15 cellular contexts compared by ENCODE assay signal in genomic region chr20:59253325-59253724, GRCh38. TPM values are rescaled to one million over a fixed set of nuclear protein-coding genes. Genes with fewer than 3 reads are reported as not detected.
A peak's percentile ranks its signal among the peaks of the same experiment; 100 is the strongest.
DNase-seq lines count a peak whose midpoint lies in the region; ATAC-seq, FAIRE-seq and TF ChIP-seq lines count a peak whose summit lies in the region.
"Had no signal": no experiment of that assay in that cellular context is flagged by ENCODE, and none has a peak within 500 bp of the region (broad histone marks: within the 10 kb centered on the region; RNA-seq: fewer than 3 reads in every experiment).

No MANE protein-coding gene starts in this region.

- H3K4me3 Mint-ChIP-seq in CD8-positive, alpha-beta memory T cell, result peak overlapping the region in 6 of 7 donors; percentile 51 to 88 (median 70)
- H3K4me3 Mint-ChIP-seq: brain, nephron had no signal

- H3K4me1 ChIP-seq in BLaER1, result peaks cover 35% of the 10 kb centered on the region
- H3K4me1 ChIP-seq in CD8-positive, alpha-beta memory T cell (ENCODE audit: insufficient read depth, low read length), result peaks cover 47% of the 10 kb centered on the region
- no peaks in the 10 kb centered on the region for H3K4me1 ChIP-seq in GM12878 (ENCODE audit: control insufficient read depth, insufficient read depth, low read length)
- no peaks in the 10 kb centered on the region for H3K4me1 ChIP-seq in tibial nerve
- no peaks in the 10 kb centered on the region for H3K4me1 ChIP-seq in right lobe of liver
- H3K4me1 ChIP-seq: vagina had no signal

- TF ChIP-seq CTCF in GM12878 (IDR thresholded peaks at IDR 0.05 in 2 of 3, conservative IDR thresholded peaks at IDR 0.05 in 1 of 3; ENCODE audit: control insufficient read depth in 2 of 3, extremely low read depth in 1 of 3, insufficient read depth in 1 of 3, low read depth in 3 of 3, low read length in 3 of 3) (no peak), tibial nerve (IDR thresholded peaks at IDR 0.05) (no peak), right lobe of liver (IDR thresholded peaks at IDR 0.05) (no peak)

- FAIRE-seq in GM12878 (lab: Jason Lieb, UNC), result no peak
- FAIRE-seq: RCC 7860 had no signal

- intact Hi-C loops in GM12878 (cut with micrococcal nuclease; ENCODE audit: unreplicated experiment), result no loop called here
- intact Hi-C loops in right lobe of liver (cut with DNase I), result no loop called here

- no peaks in the 10 kb centered on the region for H3K27me3 Mint-ChIP-seq in CD8-positive, alpha-beta memory T cell

- no peaks in the 10 kb centered on the region for H4K20me1 ChIP-seq in BLaER1
- H4K20me1 ChIP-seq in GM12878 (ENCODE audit: control insufficient read depth, insufficient read depth), result no peaks in the 10 kb centered on the region

- peaks cover 47 to 81% (median 68%) of the 10 kb centered on the region in 3 donors for H3K4me1 Mint-ChIP-seq in CD8-positive, alpha-beta memory T cell

- WGBS in GM12878 (ENCODE audit: insufficient coverage, insufficient replicate concordance, low lambda C conversion rate, missing lambda C conversion rate), result 0% methylated on average over 6 of the region's 6 CpGs
- WGBS in tibial nerve, 2 donors, result 59 to 68% methylated on average over 6 of the region's 6 CpGs
- WGBS in right lobe of liver (ENCODE audit: insufficient coverage, low coverage, low lambda C conversion rate, missing lambda C conversion rate), result 28% methylated on average over 6 of the region's 6 CpGs

- H3K4me2 ChIP-seq in BLaER1 (peak overlapping the region; percentile 68), GM12878 (ENCODE audit: control insufficient read depth, insufficient read depth) (no peak overlapping the region)

- in situ Hi-C loops in GM12878 (cut with MboI), result no loop called here

- H3K4me3 ChIP-seq in BLaER1, result no peak overlapping the region
- peak overlapping the region; percentile 29 for H3K4me3 ChIP-seq in CD8-positive, alpha-beta memory T cell (ENCODE audit: low read length)
- H3K4me3 ChIP-seq in GM12878, result no peak overlapping the region
- no peak overlapping the region for H3K4me3 ChIP-seq in tibial nerve
- no peak overlapping the region for H3K4me3 ChIP-seq in right lobe of liver
- H3K4me3 ChIP-seq: vagina had no signal

- H3K27ac ChIP-seq in BLaER1, result peak overlapping the region; percentile 8; the same call in 1 of the 2 replicates
- peak overlapping the region; percentile 20 for H3K27ac ChIP-seq in CD8-positive, alpha-beta memory T cell (ENCODE audit: low read depth, low read length)
- H3K27ac ChIP-seq in GM12878 (ENCODE audit: control insufficient read depth, insufficient read depth), result no peak overlapping the region
- H3K27ac ChIP-seq in tibial nerve, result no peak overlapping the region
- no peak overlapping the region for H3K27ac ChIP-seq in right lobe of liver
- H3K27ac ChIP-seq: vagina had no signal

- H3K27me3 ChIP-seq in BLaER1, result no peaks in the 10 kb centered on the region
- no peaks in the 10 kb centered on the region for H3K27me3 ChIP-seq in CD8-positive, alpha-beta memory T cell (ENCODE audit: insufficient read depth, low read length, poor library complexity, severe bottlenecking)
- H3K27me3 ChIP-seq in GM12878 (replicated peaks in 1 of 2; ENCODE audit: control insufficient read depth in 2 of 2, insufficient read depth in 2 of 2, low read length in 1 of 2), result no peaks in the 10 kb centered on the region; a peak in 1 of 4 replicates
- peaks cover 0 to 8% of the 10 kb centered on the region in 2 donors for H3K27me3 ChIP-seq in tibial nerve
- H3K27me3 ChIP-seq in right lobe of liver, result peaks cover 0 to 9% of the 10 kb centered on the region in 2 donors
- H3K27me3 ChIP-seq: vagina had no signal

- TF ChIP-seq RAD21 in GM12878 (IDR thresholded peaks at IDR 0.05; ENCODE audit: insufficient read depth, low read depth, low read length), result no peak

- no peaks in the 10 kb centered on the region for H3K9me3 Mint-ChIP-seq in CD8-positive, alpha-beta memory T cell

- BruUV-seq in GM12878 (replicated peaks; lab: Mats Ljungman, UMichigan), result no TSS peak

- peaks cover 15% of the 10 kb centered on the region for H3K9me3 ChIP-seq in BLaER1
- no peaks in the 10 kb centered on the region for H3K9me3 ChIP-seq in CD8-positive, alpha-beta memory T cell (ENCODE audit: low read length)
- no peaks in the 10 kb centered on the region for H3K9me3 ChIP-seq in GM12878 (replicated peaks; ENCODE audit: control insufficient read depth, insufficient read depth, low read length)
- H3K9me3 ChIP-seq in tibial nerve, result peaks cover 0 to 8% (median 0%) of the 10 kb centered on the region in 4 donors
- no peaks in the 10 kb centered on the region for H3K9me3 ChIP-seq in right lobe of liver
- H3K9me3 ChIP-seq: vagina had no signal

- ATAC-seq in GM12878 (no peak), right lobe of liver (no peak), HG02759 (IDR thresholded peaks at IDR 0.05; ENCODE audit: unreplicated experiment) (no peak)
- ATAC-seq: left ventricle myocardium superior had no signal

- H3K27ac Mint-ChIP-seq in CD8-positive, alpha-beta memory T cell, result peak overlapping the region; percentile 77 to 94 (median 90)
- H3K27ac Mint-ChIP-seq: brain, nephron had no signal

- no peak overlapping the region for H2AFZ ChIP-seq in GM12878 (ENCODE audit: control insufficient read depth, low read depth, low read length)

- peak in 3 of 5 donors; percentile 50 to 81 (median 57) for DNase-seq in CD8-positive, alpha-beta memory T cell
- peak in 3 of 5 experiments; percentile 12 to 79 (median 60) for DNase-seq in T-helper 2 cell
- DNase-seq in GM12878 (ENCODE audit: low read depth, low spot score), result no peak
- DNase-seq in tibial nerve (ENCODE audit: low spot score in 2 of 2), result no peak
- DNase-seq in effector CD4-positive, alpha-beta T cell, result no peak
- no peak for DNase-seq in right lobe of liver
- DNase-seq: C1 segment of cervical spinal cord, left ventricle myocardium superior, NCI-H446 had no signal

- peaks cover 38 to 82% (median 39%) of the 10 kb centered on the region in 3 donors for H3K36me3 Mint-ChIP-seq in CD8-positive, alpha-beta memory T cell
- H3K36me3 Mint-ChIP-seq: brain had no signal

- SMC1A ChIA-PET in GM12878 (lab: Charles Lee; ENCODE audit: uncharacterized antibody, unreplicated experiment), result no interaction called here

- TF ChIP-seq EP300 in GM12878 (IDR thresholded peaks at IDR 0.05; ENCODE audit: borderline replicate concordance in 1 of 2, control insufficient read depth in 1 of 2, low read depth in 2 of 2, low read length in 2 of 2) (no peak), tibial nerve (IDR thresholded peaks at IDR 0.05) (no peak)

- CTCF ChIA-PET in CD8-positive, alpha-beta memory T cell (lab: Charles Lee), result interaction anchor here (1.4 to 1.6 kb wide), 2 partner anchors 9 to 165 kb away, joined by 3 to 4 read pairs; no protein-coding TSS in a partner anchor
- CTCF ChIA-PET in GM12878 (lab: Yijun Ruan, JAX), result interaction anchor here (0.6 to 1.0 kb wide), 2 partner anchors 13 to 108 kb away, joined by 3 read pairs; no protein-coding TSS in a partner anchor

- RAD21 ChIA-PET in GM12878 (lab: Charles Lee; ENCODE audit: unreplicated experiment), result no interaction called here

- no peak for TF ChIP-seq POLR2A in GM12878 (IDR thresholded peaks at IDR 0.05; ENCODE audit: low read depth, low read length)
- no peak for TF ChIP-seq POLR2A in tibial nerve (IDR thresholded peaks at IDR 0.05)
- no peak for TF ChIP-seq POLR2A in right lobe of liver (IDR thresholded peaks at IDR 0.05)

- no peaks in the 10 kb centered on the region for H3K79me2 ChIP-seq in GM12878 (ENCODE audit: control insufficient read depth, insufficient read depth, low read length)

- POLR2A ChIA-PET in CD8-positive, alpha-beta memory T cell (lab: Charles Lee), result interaction anchor here (0.6 to 1.6 kb wide), 4 partner anchors 31 to 364 kb away, joined by 3 to 6 read pairs (median 4); no protein-coding TSS in a partner anchor
- POLR2A ChIA-PET in GM12878 (lab: Charles Lee), result no interaction called here

- H3K9ac ChIP-seq in BLaER1, result no peak overlapping the region
- H3K9ac ChIP-seq in GM12878 (ENCODE audit: control insufficient read depth, insufficient read depth, low read length), result no peak overlapping the region

- H3K36me3 ChIP-seq in BLaER1, result no peaks in the 10 kb centered on the region
- peaks cover 16% of the 10 kb centered on the region for H3K36me3 ChIP-seq in CD8-positive, alpha-beta memory T cell (ENCODE audit: insufficient read depth, low read length)
- H3K36me3 ChIP-seq in GM12878 (ENCODE audit: control insufficient read depth in 2 of 2, insufficient read depth in 2 of 2, low read length in 1 of 2), result no peaks in the 10 kb centered on the region
- no peaks in the 10 kb centered on the region for H3K36me3 ChIP-seq in tibial nerve
- H3K36me3 ChIP-seq in right lobe of liver, result no peaks in the 10 kb centered on the region
- H3K36me3 ChIP-seq: vagina had no signal

TF ChIP-seq in GM12878, 131 proteins besides CTCF, POLR2A, EP300 and RAD21:
- no peak for TF ChIP-seq WRNIP1 (IDR thresholded peaks at IDR 0.05; ENCODE audit: borderline replicate concordance, low read depth, low read length)
- peak; percentile 12; the same call in 1 of the 2 replicates for TF ChIP-seq RUNX3 (IDR thresholded peaks at IDR 0.05; ENCODE audit: low read length)

RNA-seq across cellular contexts. Expression of gene EDN3, which starts 47.1 kb away (rescaled TPM):
- total RNA-seq in CD8-positive, alpha-beta memory T cell, result under 1 TPM in 1 of 2 experiments, not detected in 1; 0.16 TPM
- polyA plus RNA-seq in CD8-positive, alpha-beta memory T cell, result not detected
- total RNA-seq in GM12878 (2013; cell fraction: nucleolus; rRNA removed), result not detected in 2 replicates
- total RNA-seq in GM12878 (2014; rRNA removed) (not detected in 2 replicates), GM12878 (2014; rRNA removed; fragmentation: Illumina TruSeq; extraction: Trizol) (not detected in 2 replicates), GM12878 (2021) (not detected in 2 replicates), tibial nerve (1 to 10 TPM in 1 of 4 donors, not detected in 3; 2.9 TPM), right lobe of liver (not detected)
- polyA plus RNA-seq in GM12878 (2011; ENCODE audit: low read depth), result not detected
- polyA plus RNA-seq in GM12878 (2011; rRNA removed) (not detected in 2 replicates), GM12878 (2014; fragmentation: Illumina TruSeq; extraction: Trizol) (not detected in 2 replicates), GM12878 (2014; fragmentation: Nextera tagmentation; extraction: Ambion mirVana) (not detected), GM12878 (2014; rRNA removed) (not detected in 2 replicates), GM12878 (2016; fragmentation: Nextera tagmentation; extraction: Ambion mirVana) (not detected)
- not detected in 2 replicates for polyA plus RNA-seq in GM12878 (2011; cell fraction: cytosol; rRNA removed)
- not detected in 2 replicates for polyA plus RNA-seq in GM12878 (2011; cell fraction: nucleus; rRNA removed)
- not detected in 2 replicates for polyA plus RNA-seq in GM12878 (2012)
- polyA minus RNA-seq in GM12878 (2011; rRNA and poly(A)+ RNA removed), result not detected in 2 replicates
- polyA minus RNA-seq in GM12878 (2011; cell fraction: cytosol; rRNA and poly(A)+ RNA removed), result not detected in 2 replicates
- not detected in 2 replicates for polyA minus RNA-seq in GM12878 (2011; cell fraction: nucleus; rRNA and poly(A)+ RNA removed)
- total RNA-seq: left ventricle myocardium superior had no signal

Comparison
In these comparisons a context has a peak if more than half of its experiments do, and no peak if none do; other contexts are left out.
1. H3K27ac ChIP-seq: peak in BLaER1 (single experiment) and CD8-positive, alpha-beta memory T cell (single experiment); none in GM12878 (single experiment), tibial nerve (0 of 4) and right lobe of liver (0 of 3).
2. DNase-seq: peak in CD8-positive, alpha-beta memory T cell (3 of 5) and T-helper 2 cell (3 of 5); none in GM12878 (single experiment), tibial nerve (0 of 2), effector CD4-positive, alpha-beta T cell (single experiment) and right lobe of liver (0 of 3).